25 cellular contexts compared by ENCODE assay signal in the genomic region with DNA sequence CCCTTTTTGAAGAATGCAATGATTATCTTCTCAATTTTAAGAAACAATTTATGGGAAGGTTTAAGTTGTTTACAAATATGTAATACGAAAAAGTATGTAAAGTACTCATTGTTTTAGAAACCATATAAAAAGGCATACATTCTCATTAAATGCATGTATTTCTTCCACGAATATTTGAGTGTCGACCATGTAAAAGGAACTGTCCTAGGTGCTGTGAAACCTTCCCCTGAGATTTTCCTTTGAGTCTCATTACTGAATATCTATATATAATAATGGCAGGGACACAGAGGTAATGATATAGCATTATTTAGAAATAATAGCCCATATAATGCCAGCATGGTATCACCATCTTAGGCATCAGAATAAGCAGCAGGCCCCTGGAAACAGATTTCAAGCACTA.
"Had no signal": no experiment of that assay in that cellular context is flagged by ENCODE, and none has a peak within 500 bp of the region (broad histone marks: within the 10 kb centered on the region; RNA-seq: fewer than 3 reads in every experiment).

No MANE protein-coding gene starts in this region.

- H3K36me3 ChIP-seq: Peyer's patch, SJSA1, WERI-Rb-1 had no signal

- H3K9me3 ChIP-seq: Peyer's patch, SJSA1 had no signal

- ATAC-seq: activated CD8-positive, alpha-beta memory T cell treated with anti-CD3 and anti-CD28 coated beads, Interleukin-2, amount 10 ng/mL, durations not matched to agents 7 days and 5 days; activated naive CD8-positive, alpha-beta T cell treated with anti-CD3 and anti-CD28 coated beads, Interleukin-2, amount 50 U/mL, for 24 hours; PC-3 had no signal

- H3K27me3 ChIP-seq: Peyer's patch, SJSA1 had no signal

- H3K4me1 ChIP-seq: Peyer's patch, SJSA1 had no signal

- H3K4me3 ChIP-seq: Peyer's patch, SJSA1 had no signal

- DNase-seq: activated CD4-positive, alpha-beta memory T cell treated with anti-CD3 and anti-CD28 coated beads, Interleukin-2, amount 10 ng/mL, durations not matched to agents 7 days and 5 days; activated CD4-positive, alpha-beta T cell treated with anti-CD3 and anti-CD28 coated beads for 1 hour; activated CD4-positive, alpha-beta T cell treated with anti-CD3 and anti-CD28 coated beads for 48 hours; activated CD4-positive, CD25-positive, alpha-beta regulatory T cell; activated CD8-positive, alpha-beta memory T cell treated with anti-CD3 and anti-CD28 coated beads for 24 hours; activated CD8-positive, alpha-beta memory T cell treated with anti-CD3 and anti-CD28 coated beads, Interleukin-2, amount 10 ng/mL, durations not matched to agents 7 days and 5 days; activated CD8-positive, alpha-beta memory T cell treated with anti-CD3 and anti-CD28 coated beads, Interleukin-2, amount 50 U/mL, for 48 hours; activated effector memory CD4-positive, alpha-beta T cell treated with Interleukin-2 at 50 U/mL for 16 hours; activated naive CD4-positive, alpha-beta T cell treated with anti-CD3 and anti-CD28 coated beads, Interleukin-2, amount 10 ng/mL, durations not matched to agents 7 days and 5 days; activated naive CD8-positive, alpha-beta T cell treated with anti-CD3 and anti-CD28 coated beads, Interleukin-2, amount 50 U/mL, for 24 hours; activated T-cell treated with anti-CD3 and anti-CD28 coated beads, Interleukin-2, amount 50 U/mL, for 48 hours; anterior cingulate cortex; caudate nucleus; NCI-H1048; NCI-H187; NCI-H345; NK-92 treated with Interleukin-12 subunit alpha and Interleukin-12 subunit beta, amount 100 ng/mL, for 24 hours; PC-3; Peyer's patch; RPMI8226; SHP77 treated with DMSO at 0.1 percent for 48 hours; SW 1271; T1000; WERI-Rb-1 had no signal

- H3K27ac ChIP-seq: Peyer's patch, SJSA1, WERI-Rb-1 had no signal
